ENCODE assay signal across 8 cellular contexts in the genomic region with DNA sequence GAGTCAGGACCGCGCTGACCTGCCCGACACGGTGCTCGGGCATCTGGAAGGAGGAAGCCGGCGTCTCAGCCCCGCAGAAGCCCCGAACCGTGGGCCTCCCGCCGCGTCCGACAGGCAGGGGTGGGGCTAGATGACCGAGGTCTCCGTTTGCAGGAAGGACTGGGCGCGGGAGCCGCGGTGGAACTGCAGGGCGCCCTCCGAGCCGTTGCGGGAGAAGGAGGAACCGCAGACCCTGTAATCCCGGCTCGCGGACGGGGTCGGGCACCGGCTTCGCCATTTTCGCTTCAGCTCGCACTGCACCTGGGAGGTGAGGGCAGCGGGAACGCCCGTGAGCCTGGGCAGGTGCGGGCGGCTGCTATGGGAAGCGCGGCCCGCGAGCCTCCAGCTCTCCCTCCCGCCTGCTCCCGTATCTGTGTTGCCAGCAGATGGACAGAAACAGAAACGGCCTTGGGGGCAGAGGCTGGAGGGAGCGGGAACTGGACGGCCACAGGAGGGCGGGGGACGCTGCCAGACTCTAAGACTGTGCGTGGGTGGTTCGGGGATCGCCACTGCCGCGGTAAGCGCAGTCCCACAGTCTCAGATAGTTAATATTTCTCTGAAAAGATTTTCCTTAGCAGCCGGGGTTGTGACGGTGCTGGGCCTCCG.
DNase-seq lines count a peak whose midpoint lies in the region; ATAC-seq, FAIRE-seq and TF ChIP-seq lines count a peak whose summit lies in the region.

No MANE protein-coding gene starts in this region.

- H3K9me3 ChIP-seq in CD8-positive, alpha-beta memory T cell (ENCODE audit: low read length), result no peaks in the 10 kb centered on the region

- H3K36me3 ChIP-seq in CD8-positive, alpha-beta memory T cell (ENCODE audit: insufficient read depth, low read length), result no peaks in the 10 kb centered on the region

- no peak for TF ChIP-seq CTCF in fibroblast of mammary gland (conservative IDR thresholded peaks at IDR 0.05; ENCODE audit: control insufficient read depth, insufficient read depth, low read depth, low read length)

- in situ Hi-C loops in KBM-7 (cut with MboI; ENCODE audit: low pct_unique_long_range_greater_than_20kb, low sequenced_read_pairs), result no loop called here

- H3K4me1 ChIP-seq in CD8-positive, alpha-beta memory T cell (ENCODE audit: insufficient read depth, low read length), result no peaks in the 10 kb centered on the region

- H3K9me3 Mint-ChIP-seq in CD8-positive, alpha-beta memory T cell, result no peaks in the 10 kb centered on the region
- no peaks in the 10 kb centered on the region for H3K9me3 Mint-ChIP-seq in activated CD4-positive, alpha-beta memory T cell treated with anti-CD3 and anti-CD28 coated beads, Interleukin-2, amount 10 ng/mL, durations not matched to agents 7 days and 5 days
- H3K9me3 Mint-ChIP-seq in naive thymus-derived CD8-positive, alpha-beta T cell, result no peaks in the 10 kb centered on the region

- H3K27ac ChIP-seq in CD8-positive, alpha-beta memory T cell (ENCODE audit: low read depth, low read length), result peak overlapping the region; percentile 38

- DNase-seq in CD8-positive, alpha-beta memory T cell, result no peak
- DNase-seq in KBM-7 (peak; percentile 67), fibroblast of mammary gland (ENCODE audit: low read depth) (peak; percentile 15), GM19239 (ENCODE audit: insufficient read length, low spot score) (no peak)
- DNase-seq in activated CD4-positive, alpha-beta memory T cell treated with anti-CD3 and anti-CD28 coated beads, Interleukin-2, amount 10 ng/mL, durations not matched to agents 7 days and 5 days, result peak; percentile 13
- DNase-seq in naive thymus-derived CD8-positive, alpha-beta T cell, result peak in 1 of 10 donors; percentile 17

- FAIRE-seq in GM19239 (lab: Jason Lieb, UNC), result no peak

- CTCF ChIA-PET in CD8-positive, alpha-beta memory T cell (lab: Charles Lee), result no interaction called here
- CTCF ChIA-PET in activated CD4-positive, alpha-beta memory T cell treated with anti-CD3 and anti-CD28 coated beads, Interleukin-2, amount 10 ng/mL, durations not matched to agents 7 days and 5 days (lab: Charles Lee), result no interaction called here

- H3K27me3 ChIP-seq in CD8-positive, alpha-beta memory T cell (ENCODE audit: insufficient read depth, low read length, poor library complexity, severe bottlenecking), result no peaks in the 10 kb centered on the region

- POLR2A ChIA-PET in CD8-positive, alpha-beta memory T cell (lab: Charles Lee), result interaction anchor here (0.6 kb wide), 1 partner anchor 203 kb away, joined by 3 read pairs; no protein-coding TSS in a partner anchor
- POLR2A ChIA-PET in activated CD4-positive, alpha-beta memory T cell treated with anti-CD3 and anti-CD28 coated beads, Interleukin-2, amount 10 ng/mL, durations not matched to agents 7 days and 5 days (lab: Charles Lee), result no interaction called here
- POLR2A ChIA-PET in naive thymus-derived CD8-positive, alpha-beta T cell (lab: Charles Lee), result no interaction called here

- peak overlapping the region in 4 of 7 donors; percentile 19 to 79 (median 42) for H3K4me3 Mint-ChIP-seq in CD8-positive, alpha-beta memory T cell
- H3K4me3 Mint-ChIP-seq in activated CD4-positive, alpha-beta memory T cell treated with anti-CD3 and anti-CD28 coated beads, Interleukin-2, amount 10 ng/mL, durations not matched to agents 7 days and 5 days, result no peak overlapping the region
- peak overlapping the region; percentile 29 to 78 (median 56) for H3K4me3 Mint-ChIP-seq in naive thymus-derived CD8-positive, alpha-beta T cell

- peaks cover 0 to 7% (median 0%) of the 10 kb centered on the region in 3 donors for H3K4me1 Mint-ChIP-seq in CD8-positive, alpha-beta memory T cell
- no peaks in the 10 kb centered on the region for H3K4me1 Mint-ChIP-seq in activated CD4-positive, alpha-beta memory T cell treated with anti-CD3 and anti-CD28 coated beads, Interleukin-2, amount 10 ng/mL, durations not matched to agents 7 days and 5 days
- H3K4me1 Mint-ChIP-seq in naive thymus-derived CD8-positive, alpha-beta T cell, result peaks cover 2 to 11% (median 8%) of the 10 kb centered on the region in 4 donors

- no peak overlapping the region for H3K4me3 ChIP-seq in CD8-positive, alpha-beta memory T cell (ENCODE audit: low read length)
- peak overlapping the region; percentile 10 for H3K4me3 ChIP-seq in fibroblast of mammary gland (ENCODE audit: control insufficient read depth, low read depth, low read length)

- no peak overlapping the region for H3K27ac Mint-ChIP-seq in CD8-positive, alpha-beta memory T cell
- no peak overlapping the region for H3K27ac Mint-ChIP-seq in activated CD4-positive, alpha-beta memory T cell treated with anti-CD3 and anti-CD28 coated beads, Interleukin-2, amount 10 ng/mL, durations not matched to agents 7 days and 5 days
- H3K27ac Mint-ChIP-seq in naive thymus-derived CD8-positive, alpha-beta T cell, result peak overlapping the region in 1 of 10 donors; percentile 13

- peak in 1 of 2 donors; percentile 39 for ATAC-seq in naive thymus-derived CD8-positive, alpha-beta T cell
- no peak for ATAC-seq in HG03439 (IDR thresholded peaks at IDR 0.05; ENCODE audit: unreplicated experiment)
- ATAC-seq in HG02852 (IDR thresholded peaks at IDR 0.05; ENCODE audit: unreplicated experiment), result no peak

- H3K27me3 Mint-ChIP-seq in CD8-positive, alpha-beta memory T cell, result peaks cover 20 to 47% of the 10 kb centered on the region in 2 donors
- peaks cover 17% of the 10 kb centered on the region for H3K27me3 Mint-ChIP-seq in activated CD4-positive, alpha-beta memory T cell treated with anti-CD3 and anti-CD28 coated beads, Interleukin-2, amount 10 ng/mL, durations not matched to agents 7 days and 5 days
- H3K27me3 Mint-ChIP-seq in naive thymus-derived CD8-positive, alpha-beta T cell, result peaks cover 7 to 48% (median 17%) of the 10 kb centered on the region in 5 donors

- H3K36me3 Mint-ChIP-seq in CD8-positive, alpha-beta memory T cell, result no peaks in the 10 kb centered on the region
- no peaks in the 10 kb centered on the region for H3K36me3 Mint-ChIP-seq in activated CD4-positive, alpha-beta memory T cell treated with anti-CD3 and anti-CD28 coated beads, Interleukin-2, amount 10 ng/mL, durations not matched to agents 7 days and 5 days (ENCODE audit: low read depth)
- no peaks in the 10 kb centered on the region for H3K36me3 Mint-ChIP-seq in naive thymus-derived CD8-positive, alpha-beta T cell

Comparison
In these comparisons a context has a peak if more than half of its experiments do, and no peak if none do; other contexts are left out.
1. DNase-seq: peak in KBM-7 (single experiment), activated CD4-positive, alpha-beta memory T cell treated with anti-CD3 and anti-CD28 coated beads, Interleukin-2, amount 10 ng/mL, durations not matched to agents 7 days and 5 days (single experiment) and fibroblast of mammary gland (single experiment); none in CD8-positive, alpha-beta memory T cell (0 of 5) and GM19239 (single experiment).